Comparison of ENCODE assay signal across 1 cellular context in the genomic region with DNA sequence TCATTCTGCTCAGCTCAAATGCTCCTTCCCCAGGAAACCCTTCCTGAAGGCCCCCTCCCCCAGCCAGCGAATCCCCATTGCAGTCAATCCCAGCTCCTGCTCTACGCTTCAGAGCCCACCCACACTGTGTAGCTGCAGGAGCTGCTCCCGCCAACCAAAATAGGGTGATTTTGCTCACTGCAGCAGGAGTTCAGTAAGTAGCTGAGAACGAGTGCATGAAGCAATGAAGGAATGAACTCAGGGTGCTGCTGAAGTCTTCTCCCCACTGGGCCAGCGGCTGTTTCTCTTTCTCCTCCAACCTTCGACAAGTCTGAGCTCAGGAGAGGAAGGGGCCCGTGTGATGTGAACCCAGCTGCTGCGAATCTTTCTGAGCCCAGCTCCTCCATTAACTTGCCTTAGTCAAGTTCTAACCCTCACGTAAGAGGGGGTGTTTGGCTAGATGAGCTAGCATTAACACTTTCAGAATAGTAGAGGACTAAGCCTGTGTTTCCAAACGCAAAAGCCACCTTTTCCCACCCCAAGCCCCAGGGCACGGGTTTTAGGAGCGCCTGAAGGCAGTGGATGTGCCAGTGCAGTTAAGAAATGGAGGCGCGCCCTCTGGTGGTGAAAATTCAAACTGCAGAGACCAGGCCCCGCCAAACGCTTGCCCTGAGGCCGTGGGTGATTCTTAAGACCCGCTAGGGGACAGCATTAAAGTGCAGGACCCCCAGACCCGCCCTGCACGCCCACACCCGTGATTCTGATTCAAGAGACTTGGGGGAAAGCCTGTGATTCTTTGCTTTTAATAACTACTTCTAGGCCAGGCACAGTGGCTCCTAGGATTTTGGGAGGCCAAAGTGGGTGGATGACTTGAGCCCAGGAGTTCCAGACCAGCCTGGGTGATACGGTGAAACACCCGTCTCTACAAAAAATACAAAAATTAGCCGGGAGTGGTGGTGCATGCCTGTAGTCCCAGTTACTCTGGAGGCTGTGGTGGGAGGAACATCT.
TF ChIP-seq lines count a peak whose summit lies in the region.

No MANE protein-coding gene starts in this region.

TF ChIP-seq in HepG2, 621 proteins besides CTCF, POLR2A, EP300 and RAD21 (continued from another document and continues in another):
- TF ChIP-seq, protein P1, sequence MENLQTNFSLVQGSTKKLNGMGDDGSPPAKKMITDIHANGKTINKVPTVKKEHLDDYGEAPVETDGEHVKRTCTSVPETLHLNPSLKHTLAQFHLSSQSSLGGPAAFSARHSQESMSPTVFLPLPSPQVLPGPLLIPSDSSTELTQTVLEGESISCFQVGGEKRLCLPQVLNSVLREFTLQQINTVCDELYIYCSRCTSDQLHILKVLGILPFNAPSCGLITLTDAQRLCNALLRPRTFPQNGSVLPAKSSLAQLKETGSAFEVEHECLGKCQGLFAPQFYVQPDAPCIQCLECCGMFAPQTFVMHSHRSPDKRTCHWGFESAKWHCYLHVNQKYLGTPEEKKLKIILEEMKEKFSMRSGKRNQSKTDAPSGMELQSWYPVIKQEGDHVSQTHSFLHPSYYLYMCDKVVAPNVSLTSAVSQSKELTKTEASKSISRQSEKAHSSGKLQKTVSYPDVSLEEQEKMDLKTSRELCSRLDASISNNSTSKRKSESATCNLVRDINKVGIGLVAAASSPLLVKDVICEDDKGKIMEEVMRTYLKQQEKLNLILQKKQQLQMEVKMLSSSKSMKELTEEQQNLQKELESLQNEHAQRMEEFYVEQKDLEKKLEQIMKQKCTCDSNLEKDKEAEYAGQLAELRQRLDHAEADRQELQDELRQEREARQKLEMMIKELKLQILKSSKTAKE (CRISPR knock-in tag; IDR thresholded peaks at IDR 0.05; ENCODE audit: borderline replicate concordance): no peak
- no peak for TF ChIP-seq GABPB1 (CRISPR knock-in tag; IDR thresholded peaks at IDR 0.05)
- no peak for TF ChIP-seq HMG20B (CRISPR knock-in tag; conservative IDR thresholded peaks at IDR 0.05)
- TF ChIP-seq GFI1 (CRISPR knock-in tag; IDR thresholded peaks at IDR 0.05; ENCODE audit: borderline replicate concordance): no peak
- TF ChIP-seq, protein P2, sequence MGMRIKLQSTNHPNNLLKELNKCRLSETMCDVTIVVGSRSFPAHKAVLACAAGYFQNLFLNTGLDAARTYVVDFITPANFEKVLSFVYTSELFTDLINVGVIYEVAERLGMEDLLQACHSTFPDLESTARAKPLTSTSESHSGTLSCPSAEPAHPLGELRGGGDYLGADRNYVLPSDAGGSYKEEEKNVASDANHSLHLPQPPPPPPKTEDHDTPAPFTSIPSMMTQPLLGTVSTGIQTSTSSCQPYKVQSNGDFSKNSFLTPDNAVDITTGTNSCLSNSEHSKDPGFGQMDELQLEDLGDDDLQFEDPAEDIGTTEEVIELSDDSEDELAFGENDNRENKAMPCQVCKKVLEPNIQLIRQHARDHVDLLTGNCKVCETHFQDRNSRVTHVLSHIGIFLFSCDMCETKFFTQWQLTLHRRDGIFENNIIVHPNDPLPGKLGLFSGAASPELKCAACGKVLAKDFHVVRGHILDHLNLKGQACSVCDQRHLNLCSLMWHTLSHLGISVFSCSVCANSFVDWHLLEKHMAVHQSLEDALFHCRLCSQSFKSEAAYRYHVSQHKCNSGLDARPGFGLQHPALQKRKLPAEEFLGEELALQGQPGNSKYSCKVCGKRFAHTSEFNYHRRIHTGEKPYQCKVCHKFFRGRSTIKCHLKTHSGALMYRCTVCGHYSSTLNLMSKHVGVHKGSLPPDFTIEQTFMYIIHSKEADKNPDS (CRISPR knock-in tag; IDR thresholded peaks at IDR 0.05): no peak
- no peak for TF ChIP-seq PAWR (CRISPR knock-in tag; IDR thresholded peaks at IDR 0.05; ENCODE audit: borderline replicate concordance)
- no peak for TF ChIP-seq ZNF883 (CRISPR knock-in tag; IDR thresholded peaks at IDR 0.05; ENCODE audit: not compliant biosample characterization)
- TF ChIP-seq CENPT (CRISPR knock-in tag; IDR thresholded peaks at IDR 0.05; ENCODE audit: low read depth): no peak
- no peak for TF ChIP-seq ZNF350 (CRISPR knock-in tag; IDR thresholded peaks at IDR 0.05; ENCODE audit: borderline replicate concordance, low read depth)
- no peak for TF ChIP-seq ZNF121 (CRISPR knock-in tag; IDR thresholded peaks at IDR 0.05)
- TF ChIP-seq, protein P3, sequence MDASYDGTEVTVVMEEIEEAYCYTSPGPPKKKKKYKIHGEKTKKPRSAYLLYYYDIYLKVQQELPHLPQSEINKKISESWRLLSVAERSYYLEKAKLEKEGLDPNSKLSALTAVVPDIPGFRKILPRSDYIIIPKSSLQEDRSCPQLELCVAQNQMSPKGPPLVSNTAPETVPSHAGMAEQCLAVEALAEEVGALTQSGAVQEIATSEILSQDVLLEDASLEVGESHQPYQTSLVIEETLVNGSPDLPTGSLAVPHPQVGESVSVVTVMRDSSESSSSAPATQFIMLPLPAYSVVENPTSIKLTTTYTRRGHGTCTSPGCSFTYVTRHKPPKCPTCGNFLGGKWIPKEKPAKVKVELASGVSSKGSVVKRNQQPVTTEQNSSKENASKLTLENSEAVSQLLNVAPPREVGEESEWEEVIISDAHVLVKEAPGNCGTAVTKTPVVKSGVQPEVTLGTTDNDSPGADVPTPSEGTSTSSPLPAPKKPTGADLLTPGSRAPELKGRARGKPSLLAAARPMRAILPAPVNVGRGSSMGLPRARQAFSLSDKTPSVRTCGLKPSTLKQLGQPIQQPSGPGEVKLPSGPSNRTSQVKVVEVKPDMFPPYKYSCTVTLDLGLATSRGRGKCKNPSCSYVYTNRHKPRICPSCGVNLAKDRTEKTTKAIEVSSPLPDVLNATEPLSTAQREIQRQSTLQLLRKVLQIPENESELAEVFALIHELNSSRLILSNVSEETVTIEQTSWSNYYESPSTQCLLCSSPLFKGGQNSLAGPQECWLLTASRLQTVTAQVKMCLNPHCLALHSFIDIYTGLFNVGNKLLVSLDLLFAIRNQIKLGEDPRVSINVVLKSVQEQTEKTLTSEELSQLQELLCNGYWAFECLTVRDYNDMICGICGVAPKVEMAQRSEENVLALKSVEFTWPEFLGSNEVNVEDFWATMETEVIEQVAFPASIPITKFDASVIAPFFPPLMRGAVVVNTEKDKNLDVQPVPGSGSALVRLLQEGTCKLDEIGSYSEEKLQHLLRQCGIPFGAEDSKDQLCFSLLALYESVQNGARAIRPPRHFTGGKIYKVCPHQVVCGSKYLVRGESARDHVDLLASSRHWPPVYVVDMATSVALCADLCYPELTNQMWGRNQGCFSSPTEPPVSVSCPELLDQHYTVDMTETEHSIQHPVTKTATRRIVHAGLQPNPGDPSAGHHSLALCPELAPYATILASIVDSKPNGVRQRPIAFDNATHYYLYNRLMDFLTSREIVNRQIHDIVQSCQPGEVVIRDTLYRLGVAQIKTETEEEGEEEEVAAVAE (CRISPR knock-in tag; IDR thresholded peaks at IDR 0.05; ENCODE audit: borderline replicate concordance): no peak
- TF ChIP-seq SRSF9 (IDR thresholded peaks at IDR 0.05; ENCODE audit: borderline replicate concordance, insufficient read depth, low read depth, low read length, poor library complexity, severe bottlenecking): no peak
- TF ChIP-seq ZNF235 (CRISPR knock-in tag; IDR thresholded peaks at IDR 0.05; ENCODE audit: borderline replicate concordance): no peak
- no peak for TF ChIP-seq NR3C1 (CRISPR knock-in tag; IDR thresholded peaks at IDR 0.05)
- TF ChIP-seq, protein P4, sequence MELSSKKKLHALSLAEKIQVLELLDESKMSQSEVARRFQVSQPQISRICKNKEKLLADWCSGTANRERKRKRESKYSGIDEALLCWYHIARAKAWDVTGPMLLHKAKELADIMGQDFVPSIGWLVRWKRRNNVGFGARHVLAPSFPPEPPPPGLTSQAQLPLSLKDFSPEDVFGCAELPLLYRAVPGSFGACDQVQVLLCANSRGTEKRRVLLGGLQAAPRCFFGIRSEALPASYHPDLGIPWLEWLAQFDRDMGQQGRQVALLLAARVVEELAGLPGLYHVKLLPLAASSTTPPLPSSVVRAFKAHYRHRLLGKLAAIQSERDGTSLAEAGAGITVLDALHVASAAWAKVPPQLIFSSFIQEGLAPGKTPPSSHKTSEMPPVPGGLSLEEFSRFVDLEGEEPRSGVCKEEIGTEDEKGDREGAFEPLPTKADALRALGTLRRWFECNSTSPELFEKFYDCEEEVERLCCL (CRISPR knock-in tag; IDR thresholded peaks at IDR 0.05; ENCODE audit: borderline replicate concordance): no peak
- TF ChIP-seq, protein P5, sequence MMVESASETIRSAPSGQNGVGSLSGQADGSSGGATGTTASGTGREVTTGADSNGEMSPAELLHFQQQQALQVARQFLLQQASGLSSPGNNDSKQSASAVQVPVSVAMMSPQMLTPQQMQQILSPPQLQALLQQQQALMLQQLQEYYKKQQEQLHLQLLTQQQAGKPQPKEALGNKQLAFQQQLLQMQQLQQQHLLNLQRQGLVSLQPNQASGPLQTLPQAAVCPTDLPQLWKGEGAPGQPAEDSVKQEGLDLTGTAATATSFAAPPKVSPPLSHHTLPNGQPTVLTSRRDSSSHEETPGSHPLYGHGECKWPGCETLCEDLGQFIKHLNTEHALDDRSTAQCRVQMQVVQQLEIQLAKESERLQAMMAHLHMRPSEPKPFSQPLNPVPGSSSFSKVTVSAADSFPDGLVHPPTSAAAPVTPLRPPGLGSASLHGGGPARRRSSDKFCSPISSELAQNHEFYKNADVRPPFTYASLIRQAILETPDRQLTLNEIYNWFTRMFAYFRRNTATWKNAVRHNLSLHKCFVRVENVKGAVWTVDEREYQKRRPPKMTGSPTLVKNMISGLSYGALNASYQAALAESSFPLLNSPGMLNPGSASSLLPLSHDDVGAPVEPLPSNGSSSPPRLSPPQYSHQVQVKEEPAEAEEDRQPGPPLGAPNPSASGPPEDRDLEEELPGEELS (CRISPR knock-in tag; IDR thresholded peaks at IDR 0.05): 0 out of 2 replicates have a peak, but pooled peaks have one; percentile 13
- no peak for TF ChIP-seq ZNF33A (CRISPR knock-in tag; IDR thresholded peaks at IDR 0.05; ENCODE audit: borderline replicate concordance)
- TF ChIP-seq, protein P6, sequence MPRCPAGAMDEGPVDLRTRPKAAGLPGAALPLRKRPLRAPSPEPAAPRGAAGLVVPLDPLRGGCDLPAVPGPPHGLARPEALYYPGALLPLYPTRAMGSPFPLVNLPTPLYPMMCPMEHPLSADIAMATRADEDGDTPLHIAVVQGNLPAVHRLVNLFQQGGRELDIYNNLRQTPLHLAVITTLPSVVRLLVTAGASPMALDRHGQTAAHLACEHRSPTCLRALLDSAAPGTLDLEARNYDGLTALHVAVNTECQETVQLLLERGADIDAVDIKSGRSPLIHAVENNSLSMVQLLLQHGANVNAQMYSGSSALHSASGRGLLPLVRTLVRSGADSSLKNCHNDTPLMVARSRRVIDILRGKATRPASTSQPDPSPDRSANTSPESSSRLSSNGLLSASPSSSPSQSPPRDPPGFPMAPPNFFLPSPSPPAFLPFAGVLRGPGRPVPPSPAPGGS (CRISPR knock-in tag; IDR thresholded peaks at IDR 0.05): no peak
- TF ChIP-seq ZNF343 (CRISPR knock-in tag; IDR thresholded peaks at IDR 0.05): no peak
- TF ChIP-seq, protein P7, sequence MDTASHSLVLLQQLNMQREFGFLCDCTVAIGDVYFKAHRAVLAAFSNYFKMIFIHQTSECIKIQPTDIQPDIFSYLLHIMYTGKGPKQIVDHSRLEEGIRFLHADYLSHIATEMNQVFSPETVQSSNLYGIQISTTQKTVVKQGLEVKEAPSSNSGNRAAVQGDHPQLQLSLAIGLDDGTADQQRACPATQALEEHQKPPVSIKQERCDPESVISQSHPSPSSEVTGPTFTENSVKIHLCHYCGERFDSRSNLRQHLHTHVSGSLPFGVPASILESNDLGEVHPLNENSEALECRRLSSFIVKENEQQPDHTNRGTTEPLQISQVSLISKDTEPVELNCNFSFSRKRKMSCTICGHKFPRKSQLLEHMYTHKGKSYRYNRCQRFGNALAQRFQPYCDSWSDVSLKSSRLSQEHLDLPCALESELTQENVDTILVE (CRISPR knock-in tag; IDR thresholded peaks at IDR 0.05): 0 out of 2 replicates have a peak, but pooled peaks have one; percentile 47
- 0 out of 2 replicates have a peak, but pooled peaks have one; percentile 23 for TF ChIP-seq MIER3 (CRISPR knock-in tag; IDR thresholded peaks at IDR 0.05; ENCODE audit: borderline replicate concordance)
- TF ChIP-seq POLR2AphosphoS5 (IDR thresholded peaks at IDR 0.05; ENCODE audit: low read depth, low read length): no peak
- TF ChIP-seq, protein P8, sequence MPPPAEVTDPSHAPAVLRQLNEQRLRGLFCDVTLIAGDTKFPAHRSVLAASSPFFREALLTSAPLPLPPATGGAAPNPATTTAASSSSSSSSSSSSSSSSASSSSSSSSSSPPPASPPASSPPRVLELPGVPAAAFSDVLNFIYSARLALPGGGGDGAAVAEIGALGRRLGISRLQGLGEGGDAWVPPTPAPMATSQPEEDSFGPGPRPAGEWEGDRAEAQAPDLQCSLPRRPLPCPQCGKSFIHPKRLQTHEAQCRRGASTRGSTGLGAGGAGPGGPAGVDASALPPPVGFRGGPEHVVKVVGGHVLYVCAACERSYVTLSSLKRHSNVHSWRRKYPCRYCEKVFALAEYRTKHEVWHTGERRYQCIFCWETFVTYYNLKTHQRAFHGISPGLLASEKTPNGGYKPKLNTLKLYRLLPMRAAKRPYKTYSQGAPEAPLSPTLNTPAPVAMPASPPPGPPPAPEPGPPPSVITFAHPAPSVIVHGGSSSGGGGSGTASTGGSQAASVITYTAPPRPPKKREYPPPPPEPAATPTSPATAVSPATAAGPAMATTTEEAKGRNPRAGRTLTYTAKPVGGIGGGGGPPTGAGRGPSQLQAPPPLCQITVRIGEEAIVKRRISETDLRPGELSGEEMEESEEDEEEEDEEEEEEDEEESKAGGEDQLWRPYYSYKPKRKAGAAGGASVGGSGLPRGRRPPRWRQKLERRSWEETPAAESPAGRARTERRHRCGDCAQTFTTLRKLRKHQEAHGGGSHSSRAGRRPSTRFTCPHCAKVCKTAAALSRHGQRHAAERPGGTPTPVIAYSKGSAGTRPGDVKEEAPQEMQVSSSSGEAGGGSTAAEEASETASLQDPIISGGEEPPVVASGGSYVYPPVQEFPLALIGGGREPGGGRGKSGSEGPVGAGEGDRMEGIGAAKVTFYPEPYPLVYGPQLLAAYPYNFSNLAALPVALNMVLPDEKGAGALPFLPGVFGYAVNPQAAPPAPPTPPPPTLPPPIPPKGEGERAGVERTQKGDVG (CRISPR knock-in tag; IDR thresholded peaks at IDR 0.05; ENCODE audit: borderline replicate concordance): no peak; the same call in 1 of the 2 replicates
- TF ChIP-seq, protein P9, sequence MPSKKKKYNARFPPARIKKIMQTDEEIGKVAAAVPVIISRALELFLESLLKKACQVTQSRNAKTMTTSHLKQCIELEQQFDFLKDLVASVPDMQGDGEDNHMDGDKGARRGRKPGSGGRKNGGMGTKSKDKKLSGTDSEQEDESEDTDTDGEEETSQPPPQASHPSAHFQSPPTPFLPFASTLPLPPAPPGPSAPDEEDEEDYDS (CRISPR knock-in tag; IDR thresholded peaks at IDR 0.05): no peak
- no peak for TF ChIP-seq ZNF441 (CRISPR knock-in tag; IDR thresholded peaks at IDR 0.05; ENCODE audit: borderline replicate concordance)
- TF ChIP-seq, protein P10, sequence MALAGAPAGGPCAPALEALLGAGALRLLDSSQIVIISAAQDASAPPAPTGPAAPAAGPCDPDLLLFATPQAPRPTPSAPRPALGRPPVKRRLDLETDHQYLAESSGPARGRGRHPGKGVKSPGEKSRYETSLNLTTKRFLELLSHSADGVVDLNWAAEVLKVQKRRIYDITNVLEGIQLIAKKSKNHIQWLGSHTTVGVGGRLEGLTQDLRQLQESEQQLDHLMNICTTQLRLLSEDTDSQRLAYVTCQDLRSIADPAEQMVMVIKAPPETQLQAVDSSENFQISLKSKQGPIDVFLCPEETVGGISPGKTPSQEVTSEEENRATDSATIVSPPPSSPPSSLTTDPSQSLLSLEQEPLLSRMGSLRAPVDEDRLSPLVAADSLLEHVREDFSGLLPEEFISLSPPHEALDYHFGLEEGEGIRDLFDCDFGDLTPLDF (CRISPR knock-in tag; IDR thresholded peaks at IDR 0.05): no peak
- no peak for TF ChIP-seq SOX13 (IDR thresholded peaks at IDR 0.05)
- TF ChIP-seq SOX13 (CRISPR knock-in tag; conservative IDR thresholded peaks at IDR 0.05 in 1 of 2, IDR thresholded peaks at IDR 0.05 in 1 of 2): peak in 1 of 2 experiments; percentile 15; a peak in 1 of 4 replicates
- TF ChIP-seq JUNB (CRISPR knock-in tag; IDR thresholded peaks at IDR 0.05; ENCODE audit: borderline replicate concordance): no peak
